In the genomic region with DNA sequence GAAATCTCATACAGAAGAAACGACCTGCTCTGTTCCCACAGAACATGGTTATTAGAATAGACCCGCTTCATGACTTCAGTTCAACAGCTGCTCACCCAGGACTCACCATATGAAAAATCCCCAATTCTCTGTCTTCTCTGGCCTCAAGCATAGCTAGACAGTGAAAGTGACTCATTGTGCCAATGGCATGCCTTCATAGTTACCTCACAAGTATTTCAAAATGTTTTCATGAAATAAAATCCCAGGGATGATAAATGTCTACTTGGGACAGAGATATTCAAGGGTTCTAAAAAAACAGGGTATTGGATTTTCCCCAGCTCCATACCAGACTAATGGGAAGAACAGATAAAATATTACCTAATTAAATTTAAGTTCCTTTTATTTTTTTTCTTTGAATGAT, we compare ENCODE assay signal across 8 cellular contexts.
DNase-seq lines count a peak whose midpoint lies in the region; ATAC-seq, FAIRE-seq and TF ChIP-seq lines count a peak whose summit lies in the region.

No MANE protein-coding gene starts in this region.

- H3K36me3 ChIP-seq in bronchial epithelial cell (ENCODE audit: control insufficient read depth, insufficient read depth, low read length) (no peaks in the 10 kb centered on the region), A673 (ENCODE audit: insufficient read depth, low read length, poor library complexity, severe bottlenecking) (peaks cover 7% of the 10 kb centered on the region)
- no peaks in the 10 kb centered on the region for H3K36me3 ChIP-seq in naive thymus-derived CD4-positive, alpha-beta T cell (ENCODE audit: control insufficient read depth in 2 of 3, insufficient read depth in 3 of 3, low read length in 3 of 3)

- no peaks in the 10 kb centered on the region for H3K9me3 Mint-ChIP-seq in naive thymus-derived CD4-positive, alpha-beta T cell

- DNase-seq in AG09319 (ENCODE audit: extremely low read depth, low read depth) (peak; percentile 52), LHCN-M2 (ENCODE audit: low read depth) (peak; percentile 98), bronchial epithelial cell (ENCODE audit: low read depth) (peak; percentile 96), putamen (ENCODE audit: low spot score) (no peak), A673 (ENCODE audit: low spot score) (no peak)
- no peak for DNase-seq in naive thymus-derived CD4-positive, alpha-beta T cell
- no peak for DNase-seq in NK-92 treated with Interleukin-12 subunit alpha and Interleukin-12 subunit beta, amount 100 ng/mL, for 24 hours (lab: John Stamatoyannopoulos, UW)

- H3K4me1 ChIP-seq in naive thymus-derived CD4-positive, alpha-beta T cell (ENCODE audit: control insufficient read depth in 2 of 2, insufficient read depth in 2 of 2, low read length in 2 of 2), result peaks cover 0 to 14% of the 10 kb centered on the region in 2 donors
- peaks cover 6% of the 10 kb centered on the region for H3K4me1 ChIP-seq in A673 (ENCODE audit: insufficient read depth, low read length, poor library complexity, severe bottlenecking)

- BruUV-seq in A673 (replicated peaks; lab: Mats Ljungman, UMichigan), result no TSS peak

- TF ChIP-seq CTCF in AG09319 (IDR thresholded peaks at IDR 0.05; ENCODE audit: low read depth, low read length), result no peak
- no peak for TF ChIP-seq CTCF in bronchial epithelial cell (IDR thresholded peaks at IDR 0.05; ENCODE audit: insufficient read depth, low read length, severe bottlenecking)
- TF ChIP-seq CTCF in A673 (conservative IDR thresholded peaks at IDR 0.05; ENCODE audit: low read depth, low read length), result no peak

- no peak overlapping the region for H3K27ac ChIP-seq in naive thymus-derived CD4-positive, alpha-beta T cell (ENCODE audit: low read depth, low read length)
- H3K27ac ChIP-seq in A673 (ENCODE audit: low read depth, low read length, poor library complexity, severe bottlenecking), result no peak overlapping the region

- H3K36me3 Mint-ChIP-seq in naive thymus-derived CD4-positive, alpha-beta T cell, result peaks cover 17 to 40% (median 31%) of the 10 kb centered on the region in 5 donors

- H3K27ac Mint-ChIP-seq in naive thymus-derived CD4-positive, alpha-beta T cell, result peak overlapping the region in 6 of 9 donors; percentile 43 to 84 (median 78)

- peak; percentile 72 for ATAC-seq in naive thymus-derived CD4-positive, alpha-beta T cell
- ATAC-seq in GM19351 (IDR thresholded peaks at IDR 0.05; ENCODE audit: unreplicated experiment), result no peak

- peak overlapping the region in 2 of 10 donors; percentile 52 to 62 for H3K4me3 Mint-ChIP-seq in naive thymus-derived CD4-positive, alpha-beta T cell

- H3K27me3 ChIP-seq in bronchial epithelial cell (ENCODE audit: control insufficient read depth, insufficient read depth, low read length) (no peaks in the 10 kb centered on the region), A673 (replicated peaks; ENCODE audit: insufficient read depth, low read depth, low read length, poor library complexity) (no peaks in the 10 kb centered on the region)
- H3K27me3 ChIP-seq in naive thymus-derived CD4-positive, alpha-beta T cell (ENCODE audit: control insufficient read depth in 2 of 2, insufficient read depth in 2 of 2, low read length in 2 of 2), result no peaks in the 10 kb centered on the region

- H3K4me3 ChIP-seq in bronchial epithelial cell (ENCODE audit: low read depth, low read length) (no peak overlapping the region), A673 (ENCODE audit: low read depth, low read length, poor library complexity, severe bottlenecking) (no peak overlapping the region)
- H3K4me3 ChIP-seq in naive thymus-derived CD4-positive, alpha-beta T cell (ENCODE audit: low read length), result no peak overlapping the region

- intact Hi-C loops in naive thymus-derived CD4-positive, alpha-beta T cell (cut with micrococcal nuclease), result loop anchor here in 1 of 2 donors (5.0 kb wide), 1 partner anchor 55 kb away; no protein-coding TSS in a partner anchor
- intact Hi-C loops in A673 (cut with micrococcal nuclease; ENCODE audit: unreplicated experiment), result no loop called here

- CTCF ChIA-PET in naive thymus-derived CD4-positive, alpha-beta T cell (lab: Charles Lee), result no interaction called here
- CTCF ChIA-PET in A673 (lab: Charles Lee), result no interaction called here

- no peak for FAIRE-seq in bronchial epithelial cell (lab: Jason Lieb, UNC)

- H3K9me3 ChIP-seq in naive thymus-derived CD4-positive, alpha-beta T cell (ENCODE audit: control insufficient read depth in 2 of 3, low read length in 3 of 3), result no peaks in the 10 kb centered on the region
- no peaks in the 10 kb centered on the region for H3K9me3 ChIP-seq in A673 (ENCODE audit: low read depth, low read length, poor library complexity, severe bottlenecking)

- H3K4me1 Mint-ChIP-seq in naive thymus-derived CD4-positive, alpha-beta T cell, result peaks cover 36 to 48% (median 41%) of the 10 kb centered on the region in 7 donors

- H3K27me3 Mint-ChIP-seq in naive thymus-derived CD4-positive, alpha-beta T cell, result no peaks in the 10 kb centered on the region

- POLR2A ChIA-PET in naive thymus-derived CD4-positive, alpha-beta T cell (lab: Charles Lee), result interaction anchor here (0.8 kb wide), 1 partner anchor 29 kb away, joined by 3 read pairs; no protein-coding TSS in a partner anchor
- POLR2A ChIA-PET in A673 (lab: Charles Lee; ENCODE audit: low non-redundant PET), result no interaction called here

Comparison
In these comparisons a context has a peak if more than half of its experiments do, and no peak if none do; other contexts are left out.
1. DNase-seq: peak in AG09319 (single experiment), LHCN-M2 (single experiment) and bronchial epithelial cell (single experiment); none in naive thymus-derived CD4-positive, alpha-beta T cell (0 of 9), putamen (single experiment), A673 (single experiment) and NK-92 treated with Interleukin-12 subunit alpha and Interleukin-12 subunit beta, amount 100 ng/mL, for 24 hours (single experiment).